Comparison of ENCODE assay signal across 14 cellular contexts in the genomic region with DNA sequence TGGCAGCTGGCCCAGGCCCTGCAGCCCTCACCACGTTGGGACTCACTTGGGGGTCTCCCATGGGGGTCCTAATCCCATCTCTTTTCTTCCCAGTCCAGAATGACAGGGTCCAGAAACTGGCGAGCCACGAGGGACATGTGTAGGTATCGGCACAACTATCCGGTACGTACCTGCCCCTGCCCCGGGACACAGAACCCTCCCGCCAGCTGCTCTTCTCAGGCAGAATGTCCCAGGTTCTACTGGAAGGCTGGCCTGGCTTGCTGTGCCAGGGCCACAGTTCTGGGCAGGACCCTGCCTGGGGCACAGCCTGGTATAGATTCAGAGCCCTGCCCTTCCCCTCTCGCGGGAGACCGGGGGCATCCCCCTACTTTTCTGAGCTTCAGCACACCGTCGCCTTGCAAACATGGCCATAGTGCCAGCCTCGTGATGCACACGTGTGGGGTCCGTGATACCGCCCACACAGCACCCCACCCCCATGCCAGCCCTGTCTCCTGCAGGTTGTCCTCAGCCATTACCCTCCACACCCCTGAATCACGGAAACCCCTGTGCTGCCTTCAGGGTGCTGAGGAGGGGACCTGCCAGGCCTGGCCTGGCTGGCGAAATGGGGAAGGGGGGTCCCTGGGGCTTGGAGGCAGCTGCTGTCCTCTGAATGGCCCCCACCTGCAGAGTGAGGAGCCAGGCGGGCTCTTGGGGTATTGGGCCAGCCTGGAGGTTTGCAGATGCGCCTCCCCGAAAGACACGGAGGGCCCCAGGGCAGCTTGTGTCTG. TPM values are rescaled to one million over a fixed set of nuclear protein-coding genes. Genes with fewer than 3 reads are reported as not detected.
DNase-seq lines count a peak whose midpoint lies in the region; ATAC-seq and TF ChIP-seq lines count a peak whose summit lies in the region.
"Had no signal": no experiment of that assay in that cellular context is flagged by ENCODE, and none has a peak within 500 bp of the region (broad histone marks: within the 10 kb centered on the region; RNA-seq: fewer than 3 reads in every experiment).

No MANE protein-coding gene starts in this region.

- intact Hi-C loops in natural killer cell (cut with micrococcal nuclease) (loop anchor here (1.0 to 10.0 kb wide), 3 partner anchors 127 to 307 kb away; partner anchors contain the start of gene GID8), PC-3 (cut with micrococcal nuclease) (no loop called here)

- H3K36me3 ChIP-seq in PC-3 (ENCODE audit: low read depth, low read length), result peaks cover 23% of the 10 kb centered on the region

- no peaks in the 10 kb centered on the region for H3K9me3 ChIP-seq in PC-3 (ENCODE audit: low read length)
- H3K9me3 ChIP-seq: Caco-2, upper lobe of left lung had no signal

- peaks cover 5 to 23% of the 10 kb centered on the region in 2 donors for H3K4me1 Mint-ChIP-seq in natural killer cell
- H3K4me1 Mint-ChIP-seq in natural killer cell treated with Interleukin-12 subunit alpha and Interleukin-12 subunit beta and Interleukin-15 and Interleukin-18, amount 100 ng/mL, for 72 hours (ENCODE audit: low read depth in 2 of 2), result peaks cover 5 to 22% of the 10 kb centered on the region in 2 donors
- H3K4me1 Mint-ChIP-seq in effector memory CD8-positive, alpha-beta T cell (ENCODE audit: low read depth in 2 of 2), result peaks cover 22 to 32% of the 10 kb centered on the region in 2 donors

- no TSS peak for BruUV-seq in PC-3 (replicated peaks; lab: Mats Ljungman, UMichigan)

- H3F3A ChIP-seq in PC-3 (ENCODE audit: low read length, unreplicated experiment), result no peaks in the 10 kb centered on the region

- TF ChIP-seq CTCF in natural killer cell (IDR thresholded peaks at IDR 0.05) (no peak), PC-3 (conservative IDR thresholded peaks at IDR 0.05; ENCODE audit: low read depth, low read length) (no peak)

- no peaks in the 10 kb centered on the region for H3K27me3 ChIP-seq in PC-3 (ENCODE audit: low read length)
- H3K27me3 ChIP-seq: upper lobe of left lung had no signal

- DNase-seq in natural killer cell, result no peak
- DNase-seq in natural killer cell treated with Interleukin-12 subunit alpha and Interleukin-12 subunit beta and Interleukin-15 and Interleukin-18, amount 100 ng/mL, for 72 hours (ENCODE audit: low spot score), result no peak
- DNase-seq in PC-3, result no peak
- no peak for DNase-seq in effector memory CD8-positive, alpha-beta T cell
- DNase-seq in NCI-H1436 treated with DMSO at 0.1 percent for 48 hours (lab: John Stamatoyannopoulos, UW), result no peak
- no peak for DNase-seq in caudate nucleus (lab: John Stamatoyannopoulos, UW)
- DNase-seq in anterior cingulate cortex (lab: John Stamatoyannopoulos, UW), result no peak
- DNase-seq: cortex of kidney, SIG-M5 had no signal

- H3K4me3 Mint-ChIP-seq in natural killer cell, result peak overlapping the region; percentile 52
- H3K4me3 Mint-ChIP-seq in natural killer cell treated with Interleukin-12 subunit alpha and Interleukin-12 subunit beta and Interleukin-15 and Interleukin-18, amount 100 ng/mL, for 72 hours, result no peak overlapping the region
- H3K4me3 Mint-ChIP-seq in effector memory CD8-positive, alpha-beta T cell, result peak overlapping the region; percentile 45 to 55

- H3K27ac Mint-ChIP-seq in natural killer cell, result peak overlapping the region; percentile 45 to 65
- no peak overlapping the region for H3K27ac Mint-ChIP-seq in natural killer cell treated with Interleukin-12 subunit alpha and Interleukin-12 subunit beta and Interleukin-15 and Interleukin-18, amount 100 ng/mL, for 72 hours
- H3K27ac Mint-ChIP-seq in effector memory CD8-positive, alpha-beta T cell, result peak overlapping the region in 1 of 2 donors; percentile 69

- no peaks in the 10 kb centered on the region for H3K27me3 Mint-ChIP-seq in natural killer cell (ENCODE audit: low read depth in 2 of 2)
- no peaks in the 10 kb centered on the region for H3K27me3 Mint-ChIP-seq in natural killer cell treated with Interleukin-12 subunit alpha and Interleukin-12 subunit beta and Interleukin-15 and Interleukin-18, amount 100 ng/mL, for 72 hours
- no peaks in the 10 kb centered on the region for H3K27me3 Mint-ChIP-seq in effector memory CD8-positive, alpha-beta T cell
- H3K27me3 Mint-ChIP-seq: activated CD8-positive, alpha-beta memory T cell treated with anti-CD3 and anti-CD28 coated beads, Interleukin-2, amount 10 ng/mL, durations not matched to agents 7 days and 5 days; stimulated activated memory B cell treated with anti-CD40 and anti-IgM and Interleukin-4, amounts not matched to agents 10 μg/mL and 1 μg/mL and 100 μg/mL, for 72 hours had no signal

- no peak overlapping the region for H2AFZ ChIP-seq in PC-3 (ENCODE audit: low read length)

- ATAC-seq in natural killer cell (no peak), PC-3 (no peak), GM21786 (IDR thresholded peaks at IDR 0.05; ENCODE audit: unreplicated experiment) (no peak)
- ATAC-seq in natural killer cell treated with Interleukin-12 subunit alpha and Interleukin-12 subunit beta and Interleukin-15 and Interleukin-18, amount 100 ng/mL, for 72 hours, result no peak
- no peak for ATAC-seq in effector memory CD8-positive, alpha-beta T cell (replicated peaks)
- ATAC-seq: stimulated activated memory B cell treated with anti-CD40 and anti-IgM and Interleukin-4, amounts not matched to agents 10 μg/mL and 1 μg/mL and 100 μg/mL, for 72 hours had no signal

- H3K4me2 ChIP-seq in PC-3 (ENCODE audit: low read length), result 0 out of 2 replicates have a peak overlapping the region, but pooled peaks have one; percentile 99

- peaks cover 32% of the 10 kb centered on the region for H3K79me2 ChIP-seq in PC-3 (ENCODE audit: low read length)

- no peak overlapping the region for H3K27ac ChIP-seq in PC-3 (ENCODE audit: low read length)
- no peak overlapping the region for H3K27ac ChIP-seq in caudate nucleus (ENCODE audit: low read depth, low read length)

- no peak overlapping the region for H3K9ac ChIP-seq in PC-3 (ENCODE audit: low read length)

- no peaks in the 10 kb centered on the region for H3K9me3 Mint-ChIP-seq in natural killer cell
- no peaks in the 10 kb centered on the region for H3K9me3 Mint-ChIP-seq in natural killer cell treated with Interleukin-12 subunit alpha and Interleukin-12 subunit beta and Interleukin-15 and Interleukin-18, amount 100 ng/mL, for 72 hours
- H3K9me3 Mint-ChIP-seq in effector memory CD8-positive, alpha-beta T cell, result no peaks in the 10 kb centered on the region
- H3K9me3 Mint-ChIP-seq: stimulated activated memory B cell treated with anti-CD40 and anti-IgM and Interleukin-4, amounts not matched to agents 10 μg/mL and 1 μg/mL and 100 μg/mL, for 72 hours had no signal

- no peaks in the 10 kb centered on the region for H3K36me3 Mint-ChIP-seq in natural killer cell
- H3K36me3 Mint-ChIP-seq in natural killer cell treated with Interleukin-12 subunit alpha and Interleukin-12 subunit beta and Interleukin-15 and Interleukin-18, amount 100 ng/mL, for 72 hours, result no peaks in the 10 kb centered on the region
- peaks cover 60% of the 10 kb centered on the region for H3K36me3 Mint-ChIP-seq in effector memory CD8-positive, alpha-beta T cell (ENCODE audit: insufficient read depth)

- CTCF ChIA-PET in PC-3 (lab: Charles Lee), result no interaction called here

- H3K9me2 ChIP-seq in PC-3 (replicated peaks; ENCODE audit: low read length), result no peaks in the 10 kb centered on the region

- H3K4me1 ChIP-seq in PC-3 (ENCODE audit: insufficient read depth, low read length), result peaks cover 20% of the 10 kb centered on the region

- H3K4me3 ChIP-seq in PC-3 (ENCODE audit: low read length), result no peak overlapping the region

- H4K20me1 ChIP-seq in PC-3 (ENCODE audit: low read length), result peaks cover 14% of the 10 kb centered on the region

- POLR2A ChIA-PET in PC-3 (lab: Charles Lee; ENCODE audit: unreplicated experiment), result interaction anchor here (0.6 kb wide), 2 partner anchors 13 to 68 kb away, joined by 3 read pairs; no protein-coding TSS in a partner anchor

RNA-seq across cellular contexts. Expression of gene OGFR, which starts 3.0 kb away (rescaled TPM):
- total RNA-seq in natural killer cell (10 to 100 TPM; 71.0 to 84.0 (median 83.0) TPM), PC-3 (2014; rRNA removed) (78.9 and 112 TPM in 2 replicates)
- total RNA-seq in natural killer cell treated with Interleukin-12 subunit alpha and Interleukin-12 subunit beta and Interleukin-15 and Interleukin-18, amount 100 ng/mL, for 72 hours, result 10 to 100 TPM; 75.9 to 88.7 TPM

RNA-seq across cellular contexts. Expression of gene COL9A3, which starts 9.2 kb away (rescaled TPM):
- total RNA-seq in natural killer cell (1 to 10 TPM in 1 of 3 donors, not detected in 2; 1.9 TPM), PC-3 (2014; rRNA removed) (14.3 and 17.7 TPM in 2 replicates)
- not detected for total RNA-seq in natural killer cell treated with Interleukin-12 subunit alpha and Interleukin-12 subunit beta and Interleukin-15 and Interleukin-18, amount 100 ng/mL, for 72 hours

RNA-seq across cellular contexts. Expression of gene MRGBP, which starts 11.4 kb away (rescaled TPM):
- 10 to 100 TPM in 2 of 3 donors, 1 to 10 TPM in 1; 8.3 to 12.8 (median 10.0) TPM for total RNA-seq in natural killer cell
- 10 to 100 TPM; 14.4 to 19.3 TPM for total RNA-seq in natural killer cell treated with Interleukin-12 subunit alpha and Interleukin-12 subunit beta and Interleukin-15 and Interleukin-18, amount 100 ng/mL, for 72 hours
- 48.8 and 56.3 TPM in 2 replicates for total RNA-seq in PC-3 (2014; rRNA removed)

RNA-seq across cellular contexts. Expression of gene TCFL5, which starts 54.0 kb away (rescaled TPM):
- total RNA-seq in natural killer cell (1 to 10 TPM; 5.1 to 8.0 (median 6.4) TPM), PC-3 (2014; rRNA removed) (15.8 and 21.7 TPM in 2 replicates)
- total RNA-seq in natural killer cell treated with Interleukin-12 subunit alpha and Interleukin-12 subunit beta and Interleukin-15 and Interleukin-18, amount 100 ng/mL, for 72 hours, result 1 to 10 TPM; 4.1 to 5.9 TPM

Comparison
In these comparisons a context has a peak if more than half of its experiments do, and no peak if none do; other contexts are left out.
1. H3K27ac Mint-ChIP-seq: peak in natural killer cell (2 of 2); none in natural killer cell treated with Interleukin-12 subunit alpha and Interleukin-12 subunit beta and Interleukin-15 and Interleukin-18, amount 100 ng/mL, for 72 hours (0 of 2).